In genomic region chr5:95728494-95729114, GRCh38 we compare ENCODE assay signal across 1 cellular context.
TF ChIP-seq lines count a peak whose summit lies in the region.

No MANE protein-coding gene starts in this region.

TF ChIP-seq in H1, 55 proteins besides CTCF, POLR2A, EP300 and RAD21:
- TF ChIP-seq USF2 (IDR thresholded peaks at IDR 0.05; ENCODE audit: low read length): no peak
- 0 out of 2 replicates have a peak, but pooled peaks have one; percentile 35 for TF ChIP-seq YY1 (IDR thresholded peaks at IDR 0.05; ENCODE audit: low read depth, low read length)
- peak; percentile 91 for TF ChIP-seq TEAD4 (IDR thresholded peaks at IDR 0.05; ENCODE audit: low read depth, low read length)
- TF ChIP-seq SP1 (IDR thresholded peaks at IDR 0.05; ENCODE audit: low read depth, low read length): 0 out of 2 replicates have a peak, but pooled peaks have one; percentile 47
- TF ChIP-seq TAF1 (IDR thresholded peaks at IDR 0.05; ENCODE audit: low read depth, low read length): no peak
